ENCODE assay signal across 8 cellular contexts in the genomic region with DNA sequence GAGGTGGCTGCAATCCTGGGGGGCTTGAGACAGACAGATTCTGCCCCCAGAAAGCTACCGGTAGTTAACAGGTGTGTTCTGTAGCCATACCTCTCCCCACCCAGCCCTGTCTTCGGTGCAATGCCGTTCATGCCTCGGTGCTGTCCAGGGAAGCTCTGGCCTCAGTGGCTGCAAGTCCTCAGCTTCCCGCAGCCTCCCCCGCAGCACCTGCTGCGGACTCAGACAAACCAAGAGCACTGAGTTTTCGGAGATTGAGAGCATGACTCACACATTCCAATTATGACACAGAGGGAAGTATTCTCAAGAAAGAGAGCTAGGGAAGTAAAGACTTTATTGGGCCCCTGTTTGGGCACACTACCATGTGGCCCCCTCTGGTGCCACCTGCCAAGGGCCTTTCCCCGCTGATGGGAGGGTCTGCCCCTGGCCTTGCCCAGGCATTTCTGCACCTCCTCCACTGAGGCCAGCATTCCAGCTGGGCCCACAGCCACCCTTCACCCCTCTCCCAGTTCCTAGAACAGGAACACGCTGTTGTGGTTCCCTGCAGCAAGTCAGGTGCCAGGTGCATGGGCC. TPM values are rescaled to one million over a fixed set of nuclear protein-coding genes. Genes with fewer than 3 reads are reported as not detected.
A peak's percentile ranks its signal among the peaks of the same experiment; 100 is the strongest.
DNase-seq lines count a peak whose midpoint lies in the region; ATAC-seq, FAIRE-seq and TF ChIP-seq lines count a peak whose summit lies in the region.

No MANE protein-coding gene starts in this region.

- 0 out of 4 replicates have a peak, but pooled peaks of 1 of the 2 experiments have one; percentile 10 for TF ChIP-seq RAD21 in K562 (CRISPR knock-in tag; conservative IDR thresholded peaks at IDR 0.05 in 1 of 2, IDR thresholded peaks at IDR 0.05 in 1 of 2)

- CTCF ChIA-PET in K562 (lab: Yijun Ruan, JAX; ENCODE audit: low intra/inter-chr PET ratio): no interaction called here

- H3K9me1 ChIP-seq in K562 (ENCODE audit: control insufficient read depth, insufficient read depth, low read length): no peaks in the 10 kb centered on the region

- 1% methylated on average over 10 of the region's 10 CpGs for WGBS in K562 (ENCODE audit: insufficient coverage, low coverage, missing lambda C conversion rate)

- H3K27ac ChIP-seq in SJCRH30 (no peak overlapping the region), K562 (ENCODE audit: extremely low read depth, low read depth, low read length) (no peak overlapping the region)

- intact Hi-C loops in K562 (cut with micrococcal nuclease): no loop called here

- H3K4me2 ChIP-seq in K562 (ENCODE audit: insufficient read depth, low read length): no peak overlapping the region

- H3K4me1 ChIP-seq in SJCRH30 (peaks cover 13% of the 10 kb centered on the region), K562 (replicated peaks in 1 of 2; ENCODE audit: control insufficient read depth in 2 of 2, insufficient read depth in 2 of 2, low read length in 2 of 2) (peaks cover 7 to 10% of the 10 kb centered on the region in 2 experiments)

- in situ Hi-C loops in K562 (cut with MboI): no loop called here

- peaks cover 7% of the 10 kb centered on the region for H4K20me1 ChIP-seq in K562 (replicated peaks; ENCODE audit: control insufficient read depth, insufficient read depth, low read length)

- peak; percentile 50; the same call in 1 of the 2 replicates for TF ChIP-seq EP300 in K562 (IDR thresholded peaks at IDR 0.05; ENCODE audit: low read length)

- peak; percentile 35 to 56 for DNase-seq in SJCRH30
- DNase-seq in K562 (ENCODE audit: extremely low read depth in 1 of 4, low spot score in 3 of 4): peak in 3 of 4 experiments; percentile 38 to 78 (median 60)
- peak; percentile 37 to 49 for DNase-seq in stimulated activated CD4-positive, alpha-beta T cell treated with anti-CD3 and anti-CD28 coated beads, Interleukin-1b, Interleukin-23, amount 100 ng/mL, for 4 hours (ENCODE audit: low read depth in 2 of 2)
- DNase-seq in NCI-H526 treated with DMSO at 0.1 percent for 48 hours (lab: John Stamatoyannopoulos, UW): no peak
- no peak for DNase-seq in dermis blood vessel endothelial cell
- DNase-seq in NCI-H1105 treated with DMSO at 0.1 percent for 48 hours (lab: John Stamatoyannopoulos, UW): no peak

- POLR2A ChIA-PET in K562 (lab: Yijun Ruan, JAX): interaction anchor here (0.8 to 3.5 kb wide), 6 partner anchors 10 to 31 kb away, joined by 3 to 19 read pairs (median 3); no protein-coding TSS in a partner anchor

- TF ChIP-seq POLR2A in K562 (conservative IDR thresholded peaks at IDR 0.05): no peak

- H3K4me3 ChIP-seq in SJCRH30 (no peak overlapping the region), K562 (no peak overlapping the region)

- TF ChIP-seq CTCF in K562 (IDR thresholded peaks at IDR 0.05 in 2 of 3, conservative IDR thresholded peaks at IDR 0.05 in 1 of 3; ENCODE audit: insufficient read depth in 2 of 3, low read depth in 1 of 3, low read length in 3 of 3): no peak

- ATAC-seq in GM18511 (IDR thresholded peaks at IDR 0.05; ENCODE audit: unreplicated experiment) (peak; percentile 63), HG02870 (IDR thresholded peaks at IDR 0.05; ENCODE audit: unreplicated experiment) (peak; percentile 61), K562 (peak; percentile 84)

- no peaks in the 10 kb centered on the region for H3K79me2 ChIP-seq in K562 (ENCODE audit: control insufficient read depth, insufficient read depth, low read length)

- H3K9me3 ChIP-seq in SJCRH30 (replicated peaks): no peaks in the 10 kb centered on the region
- no peaks in the 10 kb centered on the region for H3K9me3 ChIP-seq in K562 (replicated peaks; ENCODE audit: control insufficient read depth, insufficient read depth, low read depth, low read length)

- peak overlapping the region in 1 of 2 experiments; percentile 79; a peak in 2 of 4 replicates for H3K9ac ChIP-seq in K562 (ENCODE audit: insufficient read depth in 1 of 2, low read depth in 2 of 2, low read length in 2 of 2)

- no peaks in the 10 kb centered on the region for H3K36me3 ChIP-seq in SJCRH30
- H3K36me3 ChIP-seq in K562 (ENCODE audit: control insufficient read depth, insufficient read depth, low read length): no peaks in the 10 kb centered on the region

- BruUV-seq in K562 (replicated peaks; lab: Mats Ljungman, UMichigan): no TSS peak

- no peak overlapping the region for H2AFZ ChIP-seq in K562 (ENCODE audit: low read depth, low read length)

- peak; percentile 84 for FAIRE-seq in K562 (lab: Jason Lieb, UNC)

- no peaks in the 10 kb centered on the region; the same call in 1 of the 2 replicates for H3K27me3 ChIP-seq in SJCRH30
- H3K27me3 ChIP-seq in K562 (ENCODE audit: control insufficient read depth in 2 of 2, insufficient read depth in 2 of 2, low read length in 2 of 2): peaks cover 17 to 34% of the 10 kb centered on the region in 2 experiments

TF ChIP-seq in K562, 482 proteins besides CTCF, POLR2A, EP300 and RAD21 (continues in another document):
- TF ChIP-seq STAG1 (CRISPR knock-in tag; IDR thresholded peaks at IDR 0.05; ENCODE audit: borderline replicate concordance) (no peak), CREM (IDR thresholded peaks at IDR 0.05; ENCODE audit: low read depth) (peak; percentile 44; the same call in 1 of the 2 replicates), ATF1 (CRISPR knock-in tag; IDR thresholded peaks at IDR 0.05) (no peak), ATF1 (tag; IDR thresholded peaks at IDR 0.05) (peak; percentile 26; the same call in 1 of the 2 replicates), TCF7L2 (IDR thresholded peaks at IDR 0.05; ENCODE audit: low read depth, low read length) (no peak), NCOA2 (IDR thresholded peaks at IDR 0.05; ENCODE audit: partially characterized antibody in 2 of 2) (no peak), ZNF717 (CRISPR knock-in tag; IDR thresholded peaks at IDR 0.05) (no peak), ZFP30 (CRISPR knock-in tag; IDR thresholded peaks at IDR 0.05; ENCODE audit: borderline replicate concordance) (no peak), ATF7 (IDR thresholded peaks at IDR 0.05) (peak; percentile 84), ELF2 (CRISPR knock-in tag; IDR thresholded peaks at IDR 0.05) (no peak), TAL1 (IDR thresholded peaks at IDR 0.05) (peak; percentile 53; the same call in 1 of the 2 replicates), SOX6 (IDR thresholded peaks at IDR 0.05) (peak; percentile 63; the same call in 1 of the 2 replicates), RBM34 (IDR thresholded peaks at IDR 0.05; ENCODE audit: borderline replicate concordance, insufficient read depth, low read length) (no peak), TEAD1 (CRISPR knock-in tag; IDR thresholded peaks at IDR 0.05) (peak; percentile 67 to 92; a peak in 2 of 4 replicates), KLF1 (tag; IDR thresholded peaks at IDR 0.05) (no peak), TARDBP (IDR thresholded peaks at IDR 0.05) (0 out of 2 replicates have a peak, but pooled peaks have one; percentile 51)
- TF ChIP-seq, protein P1, sequence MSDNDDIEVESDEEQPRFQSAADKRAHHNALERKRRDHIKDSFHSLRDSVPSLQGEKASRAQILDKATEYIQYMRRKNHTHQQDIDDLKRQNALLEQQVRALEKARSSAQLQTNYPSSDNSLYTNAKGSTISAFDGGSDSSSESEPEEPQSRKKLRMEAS (CRISPR knock-in tag; IDR thresholded peaks at IDR 0.05): peak; percentile 29; the same call in 1 of the 2 replicates
- TF ChIP-seq, protein P2, sequence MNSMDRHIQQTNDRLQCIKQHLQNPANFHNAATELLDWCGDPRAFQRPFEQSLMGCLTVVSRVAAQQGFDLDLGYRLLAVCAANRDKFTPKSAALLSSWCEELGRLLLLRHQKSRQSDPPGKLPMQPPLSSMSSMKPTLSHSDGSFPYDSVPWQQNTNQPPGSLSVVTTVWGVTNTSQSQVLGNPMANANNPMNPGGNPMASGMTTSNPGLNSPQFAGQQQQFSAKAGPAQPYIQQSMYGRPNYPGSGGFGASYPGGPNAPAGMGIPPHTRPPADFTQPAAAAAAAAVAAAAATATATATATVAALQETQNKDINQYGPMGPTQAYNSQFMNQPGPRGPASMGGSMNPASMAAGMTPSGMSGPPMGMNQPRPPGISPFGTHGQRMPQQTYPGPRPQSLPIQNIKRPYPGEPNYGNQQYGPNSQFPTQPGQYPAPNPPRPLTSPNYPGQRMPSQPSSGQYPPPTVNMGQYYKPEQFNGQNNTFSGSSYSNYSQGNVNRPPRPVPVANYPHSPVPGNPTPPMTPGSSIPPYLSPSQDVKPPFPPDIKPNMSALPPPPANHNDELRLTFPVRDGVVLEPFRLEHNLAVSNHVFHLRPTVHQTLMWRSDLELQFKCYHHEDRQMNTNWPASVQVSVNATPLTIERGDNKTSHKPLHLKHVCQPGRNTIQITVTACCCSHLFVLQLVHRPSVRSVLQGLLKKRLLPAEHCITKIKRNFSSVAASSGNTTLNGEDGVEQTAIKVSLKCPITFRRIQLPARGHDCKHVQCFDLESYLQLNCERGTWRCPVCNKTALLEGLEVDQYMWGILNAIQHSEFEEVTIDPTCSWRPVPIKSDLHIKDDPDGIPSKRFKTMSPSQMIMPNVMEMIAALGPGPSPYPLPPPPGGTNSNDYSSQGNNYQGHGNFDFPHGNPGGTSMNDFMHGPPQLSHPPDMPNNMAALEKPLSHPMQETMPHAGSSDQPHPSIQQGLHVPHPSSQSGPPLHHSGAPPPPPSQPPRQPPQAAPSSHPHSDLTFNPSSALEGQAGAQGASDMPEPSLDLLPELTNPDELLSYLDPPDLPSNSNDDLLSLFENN (IDR thresholded peaks at IDR 0.05; ENCODE audit: low read depth in 2 of 2, low read length in 2 of 2): 0 out of 4 replicates have a peak, but pooled peaks of 1 of the 2 experiments have one; percentile 37

RNA-seq across cellular contexts. Expression of a gene that starts 30.2 kb away (rescaled TPM):
- total RNA-seq in SJCRH30 (2014; rRNA removed; shearing (Covaris generic)): 64.8 and 75.7 TPM in 2 replicates
- 140 and 431 TPM in 2 replicates for total RNA-seq in K562 (2011; cell fraction: chromatin; rRNA removed; ENCODE audit: low replicate concordance)
- total RNA-seq in K562 (2011; cell fraction: nucleolus; rRNA removed): 73.7 and 105 TPM in 2 replicates
- total RNA-seq in K562 (2011; cell fraction: nucleoplasm; rRNA removed): 141 and 150 TPM in 2 replicates
- 93.8 and 109 TPM in 2 replicates for total RNA-seq in K562 (2014; rRNA removed)
- total RNA-seq in K562 (2014; rRNA removed; fragmentation: Illumina TruSeq; extraction: Trizol): 98.6 and 116 TPM in 2 replicates
- total RNA-seq in K562 (2015; rRNA removed; fragmentation: Illumina TruSeq; extraction: Trizol): 82.7 and 88.5 TPM in 2 replicates
- 109 and 118 TPM in 2 replicates for total RNA-seq in K562 (2021)
- polyA plus RNA-seq in K562 (2011; rRNA removed): 172 and 175 TPM in 2 replicates
- polyA plus RNA-seq in K562 (2011; cell fraction: cytosol; rRNA removed): 52.3 and 86.8 TPM in 2 replicates
- 308 and 479 TPM in 2 replicates for polyA plus RNA-seq in K562 (2011; cell fraction: nucleus; rRNA removed)
- polyA plus RNA-seq in K562 (2012): 96.3 and 101 TPM in 2 replicates
- 146 and 170 TPM in 2 replicates for polyA plus RNA-seq in K562 (2014; fragmentation: Illumina TruSeq; extraction: Trizol)
- 10 to 100 TPM; 48.7 to 63.0 TPM for polyA plus RNA-seq in K562 (2014; fragmentation: Nextera tagmentation; extraction: Ambion mirVana)
- polyA plus RNA-seq in K562 (2014; rRNA removed): 137 and 157 TPM in 2 replicates
- 123 and 134 TPM in 2 replicates for polyA minus RNA-seq in K562 (2011; rRNA and poly(A)+ RNA removed)
- polyA minus RNA-seq in K562 (2011; cell fraction: cytosol; rRNA and poly(A)+ RNA removed): 54.2 and 59.2 TPM in 2 replicates
- 83.7 and 175 TPM in 2 replicates for polyA minus RNA-seq in K562 (2011; cell fraction: nucleus; rRNA and poly(A)+ RNA removed)
- total RNA-seq in dermis blood vessel endothelial cell: 14.0 and 18.1 TPM in 2 replicates

Comparison
In these comparisons a context has a peak if more than half of its experiments do, and no peak if none do; other contexts are left out.
1. DNase-seq: peak in SJCRH30 (2 of 2), K562 (3 of 4) and stimulated activated CD4-positive, alpha-beta T cell treated with anti-CD3 and anti-CD28 coated beads, Interleukin-1b, Interleukin-23, amount 100 ng/mL, for 4 hours (2 of 2); none in NCI-H526 treated with DMSO at 0.1 percent for 48 hours (single experiment), dermis blood vessel endothelial cell (single experiment) and NCI-H1105 treated with DMSO at 0.1 percent for 48 hours (single experiment).
2. Peak in every context shown above with its lines, with median percentiles within 50 percentile points of each other: ATAC-seq.